Comparison of ENCODE assay signal across 24 cellular contexts in the genomic region with DNA sequence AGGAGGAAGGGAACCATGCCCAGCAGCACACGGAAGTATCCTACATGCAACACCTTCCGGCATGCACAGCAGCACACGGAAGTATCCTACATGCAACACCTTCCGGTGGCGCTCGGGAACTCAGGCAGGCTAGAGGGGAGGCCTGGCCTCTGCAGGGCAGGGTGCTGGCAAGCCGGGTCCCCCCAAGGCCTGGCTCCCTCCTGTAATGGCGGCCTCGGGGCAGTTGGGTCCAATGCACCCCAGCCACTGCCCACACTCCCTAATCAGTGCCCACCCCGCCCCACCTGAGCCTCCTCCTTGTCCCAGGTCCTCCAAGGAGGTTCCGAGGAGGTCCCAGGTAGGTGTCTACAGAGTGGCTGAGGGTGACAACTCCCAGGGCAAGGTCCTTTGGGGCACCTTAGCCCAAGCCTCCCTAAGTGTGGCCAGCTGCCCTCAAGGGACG. TPM values are rescaled to one million over a fixed set of nuclear protein-coding genes. Genes with fewer than 3 reads are reported as not detected.
A peak's percentile ranks its signal among the peaks of the same experiment; 100 is the strongest.
DNase-seq lines count a peak whose midpoint lies in the region; ATAC-seq, FAIRE-seq and TF ChIP-seq lines count a peak whose summit lies in the region.
"Had no signal": no experiment of that assay in that cellular context is flagged by ENCODE, and none has a peak within 500 bp of the region (broad histone marks: within the 10 kb centered on the region; RNA-seq: fewer than 3 reads in every experiment).

No MANE protein-coding gene starts in this region.

- H3K4me2 ChIP-seq in H9 (ENCODE audit: insufficient read depth, insufficient read length, low read length) (no peak overlapping the region), HepG2 (ENCODE audit: low read depth, low read length) (peak overlapping the region; percentile 93; the same call in 1 of the 2 replicates)
- H3K4me2 ChIP-seq: hepatocyte had no signal

- H4K8ac ChIP-seq in H9 (replicated peaks; ENCODE audit: insufficient read length, low read depth, low read length), result no peak overlapping the region

- H2AK5ac ChIP-seq in H9 (ENCODE audit: insufficient read length, low read length), result no peak overlapping the region

- no peak for TF ChIP-seq POLR2A in HepG2 (IDR thresholded peaks at IDR 0.05; ENCODE audit: insufficient read depth in 1 of 2, low read depth in 2 of 2, low read length in 2 of 2)
- no peak for TF ChIP-seq POLR2A in spleen (IDR thresholded peaks at IDR 0.05)

- H3K4me3 ChIP-seq in HepG2 (replicated peaks in 1 of 3; ENCODE audit: insufficient read depth in 1 of 3, low read depth in 2 of 3, low read length in 3 of 3) (no peak overlapping the region), spleen (no peak overlapping the region)
- H3K4me3 ChIP-seq: hepatocyte had no signal

- H2BK15ac ChIP-seq in H9 (ENCODE audit: low read depth, low read length), result no peak overlapping the region

- H3K79me1 ChIP-seq in H9 (ENCODE audit: insufficient read depth, low read depth, low read length, poor library complexity, severe bottlenecking), result no peaks in the 10 kb centered on the region

- no peak overlapping the region for H3K23ac ChIP-seq in H9 (ENCODE audit: insufficient read length, low read depth, low read length)

- no peak overlapping the region for H2BK20ac ChIP-seq in H9 (ENCODE audit: low read depth, low read length, poor library complexity, severe bottlenecking)

- H3K27me3 ChIP-seq in H9 (ENCODE audit: insufficient read depth, low read length), result no peaks in the 10 kb centered on the region
- no peaks in the 10 kb centered on the region; a peak in 1 of 5 replicates for H3K27me3 ChIP-seq in HepG2 (ENCODE audit: control insufficient read depth in 1 of 2, insufficient read depth in 2 of 2, low read length in 2 of 2)
- no peaks in the 10 kb centered on the region for H3K27me3 ChIP-seq in spleen (replicated peaks in 1 of 7)
- H3K27me3 ChIP-seq: foreskin keratinocyte, hepatocyte had no signal

- H3K14ac ChIP-seq in H9 (ENCODE audit: insufficient read depth, low read length), result no peak overlapping the region

- in situ Hi-C loops in HepG2 (cut with HindIII; ENCODE audit: extremely low pct_ligation_motif_present, low pct_unique_long_range_greater_than_20kb), result no loop called here

- intact Hi-C loops in HepG2 (cut with micrococcal nuclease; ENCODE audit: unreplicated experiment) (no loop called here), spleen (cut with DNase I; ENCODE audit: low total_unique reads) (no loop called here)

- DNase-seq in H9 (peak; percentile 8), RPMI8226 (peak; percentile 42), HepG2 (ENCODE audit: low spot score) (no peak), spleen (no peak)
- DNase-seq in T-helper 2 cell treated with Interferon-gamma antibody and Interleukin-4, amounts not matched to agents 5 μg/mL and 100 μg/mL, for 36 hours (ENCODE audit: low spot score), result no peak
- DNase-seq in activated T-cell treated with anti-CD3 and anti-CD28 coated beads, Interleukin-2, amount 50 U/mL, for 72 hours, result no peak
- DNase-seq: activated CD8-positive, alpha-beta T cell treated with anti-CD3 and anti-CD28 coated beads for 36 hours; activated T-cell treated with anti-CD3 and anti-CD28 coated beads for 4 hours; caudate nucleus; CD8-positive, alpha-beta T cell; DMS53; erythroblast; foreskin keratinocyte; GDM1; mesenchymal stem cell; NCI-H2171 treated with DMSO at 0.1 percent for 48 hours; NCI-H526; substantia nigra had no signal

- no peak for FAIRE-seq in HepG2 (lab: Jason Lieb, UNC)
- FAIRE-seq: GM18507 had no signal

- no peak overlapping the region for H4K5ac ChIP-seq in H9 (ENCODE audit: insufficient read length, low read depth, low read length)

- WGBS in H9 (ENCODE audit: extremely low coverage, insufficient read length, low lambda C conversion rate), result no CpG with 5 or more reads among the region's 12 CpGs
- WGBS in HepG2 (ENCODE audit: low lambda C conversion rate), result 98% methylated on average over 10 of the region's 12 CpGs
- WGBS in spleen, 5 donors, result 87 to 93% (median 90%) methylated on average over 6 to 12 of the region's 12 CpGs

- no peak overlapping the region for H3K27ac Mint-ChIP-seq in H9
- H3K27ac Mint-ChIP-seq in T-helper 2 cell treated with Interferon-gamma antibody and Interleukin-4, amounts not matched to agents 5 μg/mL and 100 μg/mL, for 36 hours, result no peak overlapping the region
- no peak overlapping the region for H3K27ac Mint-ChIP-seq in activated T-cell treated with anti-CD3 and anti-CD28 coated beads, Interleukin-2, amount 50 U/mL, for 72 hours
- H3K27ac Mint-ChIP-seq: activated CD8-positive, alpha-beta T cell treated with anti-CD3 and anti-CD28 coated beads for 36 hours; CD8-positive, alpha-beta T cell had no signal

- H3K4me1 ChIP-seq in H9 (ENCODE audit: insufficient read depth, low read length) (no peaks in the 10 kb centered on the region; the same call in 1 of the 2 replicates), HepG2 (ENCODE audit: insufficient read depth, low read length) (peaks cover 94% of the 10 kb centered on the region), spleen (peaks cover 22 to 81% (median 45%) of the 10 kb centered on the region in 6 donors)
- H3K4me1 ChIP-seq: foreskin keratinocyte had no signal

- H3T11ph ChIP-seq in H9 (ENCODE audit: low read length), result no peak overlapping the region

- BruUV-seq in HepG2 (replicated peaks; lab: Mats Ljungman, UMichigan), result no TSS peak

- no peak for TF ChIP-seq CTCF in H9 (conservative IDR thresholded peaks at IDR 0.05)
- TF ChIP-seq CTCF in HepG2 (CRISPR knock-in tag; IDR thresholded peaks at IDR 0.05), result no peak
- no peak for TF ChIP-seq CTCF in spleen (IDR thresholded peaks at IDR 0.05 in 8 of 11, conservative IDR thresholded peaks at IDR 0.05 in 3 of 11)

- POLR2A ChIA-PET in HepG2 (lab: Yijun Ruan, JAX), result no interaction called here

- H2BK5ac ChIP-seq in H9 (ENCODE audit: insufficient read length, low read length), result no peak overlapping the region

- peaks cover 3 to 4% of the 10 kb centered on the region in 2 experiments; a peak in 3 of 4 replicates for H3K4me1 Mint-ChIP-seq in H9
- no peaks in the 10 kb centered on the region for H3K4me1 Mint-ChIP-seq in T-helper 2 cell treated with Interferon-gamma antibody and Interleukin-4, amounts not matched to agents 5 μg/mL and 100 μg/mL, for 36 hours (ENCODE audit: low read depth)
- no peaks in the 10 kb centered on the region for H3K4me1 Mint-ChIP-seq in activated T-cell treated with anti-CD3 and anti-CD28 coated beads, Interleukin-2, amount 50 U/mL, for 72 hours (ENCODE audit: low read depth)
- H3K4me1 Mint-ChIP-seq: naive thymus-derived CD8-positive, alpha-beta T cell had no signal

- H3K9me3 Mint-ChIP-seq in H9, result no peaks in the 10 kb centered on the region
- no peaks in the 10 kb centered on the region for H3K9me3 Mint-ChIP-seq in T-helper 2 cell treated with Interferon-gamma antibody and Interleukin-4, amounts not matched to agents 5 μg/mL and 100 μg/mL, for 36 hours
- H3K9me3 Mint-ChIP-seq in activated T-cell treated with anti-CD3 and anti-CD28 coated beads, Interleukin-2, amount 50 U/mL, for 72 hours, result no peaks in the 10 kb centered on the region
- H3K9me3 Mint-ChIP-seq: activated CD8-positive, alpha-beta T cell treated with anti-CD3 and anti-CD28 coated beads for 36 hours; CD8-positive, alpha-beta T cell had no signal

- no peak for TF ChIP-seq RAD21 in HepG2 (CRISPR knock-in tag; IDR thresholded peaks at IDR 0.05)

- H3K27me3 Mint-ChIP-seq in H9 (ENCODE audit: low read depth), result no peaks in the 10 kb centered on the region
- no peaks in the 10 kb centered on the region for H3K27me3 Mint-ChIP-seq in T-helper 2 cell treated with Interferon-gamma antibody and Interleukin-4, amounts not matched to agents 5 μg/mL and 100 μg/mL, for 36 hours (ENCODE audit: low read depth)
- no peaks in the 10 kb centered on the region for H3K27me3 Mint-ChIP-seq in activated T-cell treated with anti-CD3 and anti-CD28 coated beads, Interleukin-2, amount 50 U/mL, for 72 hours (ENCODE audit: low read depth)
- H3K27me3 Mint-ChIP-seq: activated CD8-positive, alpha-beta T cell treated with anti-CD3 and anti-CD28 coated beads for 36 hours had no signal

- no peak overlapping the region for H3K18ac ChIP-seq in H9 (ENCODE audit: insufficient read length, low read depth, low read length)

- no peaks in the 10 kb centered on the region for H3K23me2 ChIP-seq in H9 (ENCODE audit: insufficient read length, low read depth, low read length, poor library complexity, severe bottlenecking)

- H3K27ac ChIP-seq in H9 (ENCODE audit: insufficient read length, low read depth, low read length) (no peak overlapping the region), HepG2 (ENCODE audit: extremely low read length, insufficient read depth, low read length) (no peak overlapping the region), spleen (peak overlapping the region in 7 of 8 donors; percentile 47 to 97 (median 87))
- H3K27ac ChIP-seq: foreskin keratinocyte, hepatocyte, RWPE1 had no signal

- H4K20me1 ChIP-seq in H9 (ENCODE audit: control insufficient read depth, insufficient read depth, insufficient read length) (no peaks in the 10 kb centered on the region), HepG2 (ENCODE audit: insufficient read depth, low read length) (no peaks in the 10 kb centered on the region)

- no peak overlapping the region for H3K56ac ChIP-seq in H9 (ENCODE audit: insufficient read length, low read depth, low read length)

- no peak overlapping the region for H4K91ac ChIP-seq in H9 (ENCODE audit: insufficient read length, low read depth, low read length)

- ATAC-seq in HepG2 (no peak), HG02623 (IDR thresholded peaks at IDR 0.05; ENCODE audit: unreplicated experiment) (no peak)
- ATAC-seq in activated T-cell treated with anti-CD3 and anti-CD28 coated beads, Interleukin-2, amount 50 U/mL, for 72 hours (replicated peaks in 1 of 2), result no peak
- ATAC-seq: activated CD8-positive, alpha-beta T cell treated with anti-CD3 and anti-CD28 coated beads for 36 hours; CD8-positive, alpha-beta T cell; foreskin keratinocyte; naive thymus-derived CD8-positive, alpha-beta T cell had no signal

- no peak overlapping the region for H3K4me3 Mint-ChIP-seq in H9
- H3K4me3 Mint-ChIP-seq in T-helper 2 cell treated with Interferon-gamma antibody and Interleukin-4, amounts not matched to agents 5 μg/mL and 100 μg/mL, for 36 hours, result no peak overlapping the region
- H3K4me3 Mint-ChIP-seq in activated T-cell treated with anti-CD3 and anti-CD28 coated beads, Interleukin-2, amount 50 U/mL, for 72 hours, result no peak overlapping the region
- H3K4me3 Mint-ChIP-seq: activated CD8-positive, alpha-beta T cell treated with anti-CD3 and anti-CD28 coated beads for 36 hours; CD8-positive, alpha-beta T cell; naive thymus-derived CD8-positive, alpha-beta T cell had no signal

- H2AFZ ChIP-seq in H9 (ENCODE audit: low read length), result no peak overlapping the region
- no peak overlapping the region for H2AFZ ChIP-seq in HepG2 (ENCODE audit: low read length)
- H2AFZ ChIP-seq: hepatocyte had no signal

- H3K79me2 ChIP-seq in H9 (ENCODE audit: insufficient read depth, low read length) (no peaks in the 10 kb centered on the region), HepG2 (ENCODE audit: insufficient read depth, low read length) (no peaks in the 10 kb centered on the region)
- H3K79me2 ChIP-seq: hepatocyte had no signal

- H3K9me3 ChIP-seq in H9 (ENCODE audit: control insufficient read depth, low read depth, low read length) (no peaks in the 10 kb centered on the region), HepG2 (ENCODE audit: low read length) (no peaks in the 10 kb centered on the region), spleen (no peaks in the 10 kb centered on the region)

- no peak overlapping the region for H3K9ac ChIP-seq in H9 (ENCODE audit: extremely low read depth, insufficient read length, low read length)
- no peak overlapping the region for H3K9ac ChIP-seq in HepG2 (ENCODE audit: insufficient read depth, low read depth, low read length)

- H2BK120ac ChIP-seq in H9 (ENCODE audit: low read depth, low read length, poor library complexity, severe bottlenecking), result no peak overlapping the region

- CTCF ChIA-PET in HepG2 (lab: Yijun Ruan, JAX; ENCODE audit: low intra/inter-chr PET ratio, low total read pairs), result no interaction called here

- H3K36me3 ChIP-seq in HepG2 (replicated peaks in 1 of 2; ENCODE audit: control insufficient read depth in 1 of 2, insufficient read depth in 2 of 2, low read length in 2 of 2) (no peaks in the 10 kb centered on the region), spleen (no peaks in the 10 kb centered on the region)

- no peaks in the 10 kb centered on the region for H3K36me3 Mint-ChIP-seq in H9 (ENCODE audit: insufficient read depth in 1 of 3, low read depth in 3 of 3)
- no peaks in the 10 kb centered on the region for H3K36me3 Mint-ChIP-seq in T-helper 2 cell treated with Interferon-gamma antibody and Interleukin-4, amounts not matched to agents 5 μg/mL and 100 μg/mL, for 36 hours (ENCODE audit: low read depth)
- H3K36me3 Mint-ChIP-seq in activated T-cell treated with anti-CD3 and anti-CD28 coated beads, Interleukin-2, amount 50 U/mL, for 72 hours (ENCODE audit: insufficient read depth in 2 of 2), result no peaks in the 10 kb centered on the region
- H3K36me3 Mint-ChIP-seq: CD8-positive, alpha-beta T cell; naive thymus-derived CD8-positive, alpha-beta T cell had no signal

- H3K4ac ChIP-seq in H9 (ENCODE audit: low read depth, low read length), result no peak overlapping the region

- no peak for TF ChIP-seq EP300 in HepG2 (IDR thresholded peaks at IDR 0.05; ENCODE audit: low read depth in 2 of 2, low read length in 2 of 2)
- TF ChIP-seq EP300 in HepG2 (CRISPR knock-in tag; IDR thresholded peaks at IDR 0.05; ENCODE audit: borderline replicate concordance), result no peak

- H2BK12ac ChIP-seq in H9 (ENCODE audit: insufficient read length, low read depth, low read length), result no peak overlapping the region

RNA-seq across cellular contexts. Expression of a gene that starts 33.5 kb away (rescaled TPM):
- total RNA-seq in H9 (2021) (1.8 and 2.5 TPM in 2 replicates), HepG2 (2016; rRNA removed; fragmentation: Illumina TruSeq; extraction: Trizol) (0.15 TPM in 1 of 2 replicates, not detected in the other), spleen (10 to 100 TPM; 41.2 to 85.3 (median 66.2) TPM)
- 0.09 and 0.10 TPM in 2 replicates for total RNA-seq in HepG2 (2016; cell fraction: cytosol; rRNA removed; fragmentation: Illumina TruSeq; extraction: Trizol; ENCODE audit: low read depth)
- total RNA-seq in HepG2 (2016; cell fraction: insoluble cytoplasmic fraction; rRNA removed; fragmentation: Illumina TruSeq; extraction: Trizol), result 0.03 and 0.26 TPM in 2 replicates
- total RNA-seq in HepG2 (2016; cell fraction: membrane; rRNA removed; fragmentation: Illumina TruSeq; extraction: Trizol), result 0.10 and 0.12 TPM in 2 replicates
- total RNA-seq in HepG2 (2016; cell fraction: nucleus; rRNA removed; fragmentation: Illumina TruSeq; extraction: Trizol), result 0.13 and 0.62 TPM in 2 replicates
- polyA plus RNA-seq in HepG2 (2011; rRNA removed) (0.35 and 0.65 TPM in 2 replicates), spleen (1 to 10 TPM; 2.6 to 9.5 (median 4.6) TPM)
- 0.06 and 0.32 TPM in 2 replicates for polyA plus RNA-seq in HepG2 (2011; cell fraction: cytosol; rRNA removed)
- 1.2 and 1.4 TPM in 2 replicates for polyA plus RNA-seq in HepG2 (2011; cell fraction: nucleus; rRNA removed)
- 0.31 and 0.46 TPM in 2 replicates for polyA plus RNA-seq in HepG2 (2012)
- polyA plus RNA-seq in HepG2 (2016; cell fraction: cytosol; fragmentation: Illumina TruSeq; extraction: Trizol; ENCODE audit: low read depth), result 0.03 and 0.10 TPM in 2 replicates
- polyA plus RNA-seq in HepG2 (2016; cell fraction: insoluble cytoplasmic fraction; fragmentation: Illumina TruSeq; extraction: Trizol; ENCODE audit: low read depth), result 0.04 and 0.24 TPM in 2 replicates
- polyA plus RNA-seq in HepG2 (2016; cell fraction: membrane; fragmentation: Illumina TruSeq; extraction: Trizol; ENCODE audit: low read depth), result 0.02 and 0.09 TPM in 2 replicates
- polyA plus RNA-seq in HepG2 (2016; cell fraction: nucleus; fragmentation: Illumina TruSeq; extraction: Trizol; ENCODE audit: insufficient read depth, low read depth), result 0.19 and 1.7 TPM in 2 replicates
- 0.96 and 3.2 TPM in 2 replicates for polyA minus RNA-seq in HepG2 (2011; rRNA and poly(A)+ RNA removed; ENCODE audit: low replicate concordance)
- 0.44 and 0.79 TPM in 2 replicates for polyA minus RNA-seq in HepG2 (2011; cell fraction: cytosol; rRNA and poly(A)+ RNA removed)
- 0.52 and 0.99 TPM in 2 replicates for polyA minus RNA-seq in HepG2 (2011; cell fraction: nucleus; rRNA and poly(A)+ RNA removed)
- 1 to 10 TPM in 1 of 2 donors, under 1 TPM in 1; 0.36 to 4.1 TPM for total RNA-seq in activated T-cell treated with anti-CD3 and anti-CD28 coated beads, Interleukin-2, amount 50 U/mL, for 72 hours
- total RNA-seq: foreskin keratinocyte had no signal
- polyA plus RNA-seq: foreskin keratinocyte had no signal

RNA-seq across cellular contexts. Expression of a gene that starts 58.7 kb away (rescaled TPM):
- total RNA-seq in H9 (2021) (not detected in 2 replicates), HepG2 (2016; rRNA removed; fragmentation: Illumina TruSeq; extraction: Trizol) (not detected in 2 replicates), spleen (1 to 10 TPM in 4 of 7 donors, under 1 TPM in 3; 0.29 to 3.6 (median 1.1) TPM)
- not detected in 2 replicates for total RNA-seq in HepG2 (2016; cell fraction: cytosol; rRNA removed; fragmentation: Illumina TruSeq; extraction: Trizol; ENCODE audit: low read depth)
- 0.02 TPM in 1 of 2 replicates, not detected in the other for total RNA-seq in HepG2 (2016; cell fraction: insoluble cytoplasmic fraction; rRNA removed; fragmentation: Illumina TruSeq; extraction: Trizol)
- not detected in 2 replicates for total RNA-seq in HepG2 (2016; cell fraction: membrane; rRNA removed; fragmentation: Illumina TruSeq; extraction: Trizol)
- total RNA-seq in HepG2 (2016; cell fraction: nucleus; rRNA removed; fragmentation: Illumina TruSeq; extraction: Trizol), result not detected in 2 replicates
- polyA plus RNA-seq in HepG2 (2011; rRNA removed) (not detected in 2 replicates), spleen (under 1 TPM; 0.04 to 0.74 (median 0.17) TPM)
- polyA plus RNA-seq in HepG2 (2011; cell fraction: cytosol; rRNA removed), result not detected in 2 replicates
- 0.03 TPM in 1 of 2 replicates, not detected in the other for polyA plus RNA-seq in HepG2 (2011; cell fraction: nucleus; rRNA removed)
- polyA plus RNA-seq in HepG2 (2012), result 0.13 and 0.15 TPM in 2 replicates
- polyA plus RNA-seq in HepG2 (2016; cell fraction: cytosol; fragmentation: Illumina TruSeq; extraction: Trizol; ENCODE audit: low read depth), result not detected in 2 replicates
- not detected in 2 replicates for polyA plus RNA-seq in HepG2 (2016; cell fraction: insoluble cytoplasmic fraction; fragmentation: Illumina TruSeq; extraction: Trizol; ENCODE audit: low read depth)
- not detected in 2 replicates for polyA plus RNA-seq in HepG2 (2016; cell fraction: membrane; fragmentation: Illumina TruSeq; extraction: Trizol; ENCODE audit: low read depth)
- polyA plus RNA-seq in HepG2 (2016; cell fraction: nucleus; fragmentation: Illumina TruSeq; extraction: Trizol; ENCODE audit: insufficient read depth, low read depth), result not detected in 2 replicates
- polyA minus RNA-seq in HepG2 (2011; rRNA and poly(A)+ RNA removed; ENCODE audit: low replicate concordance), result not detected in 2 replicates
- polyA minus RNA-seq in HepG2 (2011; cell fraction: cytosol; rRNA and poly(A)+ RNA removed), result not detected in 2 replicates
- polyA minus RNA-seq in HepG2 (2011; cell fraction: nucleus; rRNA and poly(A)+ RNA removed), result not detected in 2 replicates
- not detected for total RNA-seq in activated T-cell treated with anti-CD3 and anti-CD28 coated beads, Interleukin-2, amount 50 U/mL, for 72 hours
- total RNA-seq: activated CD8-positive, alpha-beta T cell treated with anti-CD3 and anti-CD28 coated beads for 36 hours; CD8-positive, alpha-beta T cell; foreskin keratinocyte; H4; naive thymus-derived CD8-positive, alpha-beta T cell had no signal
- polyA plus RNA-seq: foreskin keratinocyte; naive thymus-derived CD8-positive, alpha-beta T cell had no signal

Comparison
In these comparisons a context has a peak if more than half of its experiments do, and no peak if none do; other contexts are left out.
1. DNase-seq: peak in H9 (single experiment) and RPMI8226 (single experiment); none in HepG2 (single experiment), spleen (single experiment), T-helper 2 cell treated with Interferon-gamma antibody and Interleukin-4, amounts not matched to agents 5 μg/mL and 100 μg/mL, for 36 hours (single experiment) and activated T-cell treated with anti-CD3 and anti-CD28 coated beads, Interleukin-2, amount 50 U/mL, for 72 hours (0 of 2).
2. H3K27ac ChIP-seq: peak in spleen (7 of 8); none in H9 (single experiment) and HepG2 (single experiment).
3. RNA of a gene that starts 33.5 kb away (total RNA-seq): 41.2 to 85.3 TPM in spleen; 0.36 to 4.1 TPM in activated T-cell treated with anti-CD3 and anti-CD28 coated beads, Interleukin-2, amount 50 U/mL, for 72 hours, 1.8 to 2.5 TPM in H9 and 0.03 to 0.62 TPM in HepG2; every median in the first group is over 4 times any median in the second.